Comparison of ENCODE assay signal across 20 cellular contexts in genomic region chr12:30692470-30692869, GRCh38. TPM values are rescaled to one million over a fixed set of nuclear protein-coding genes. Genes with fewer than 3 reads are reported as not detected.
DNase-seq lines count a peak whose midpoint lies in the region; ATAC-seq and TF ChIP-seq lines count a peak whose summit lies in the region.
"Had no signal": no experiment of that assay in that cellular context is flagged by ENCODE, and none has a peak within 500 bp of the region (broad histone marks: within the 10 kb centered on the region; RNA-seq: fewer than 3 reads in every experiment).

No MANE protein-coding gene starts in this region.

- no peak overlapping the region for H3K4me2 ChIP-seq in mesenchymal stem cell (ENCODE audit: low read length, poor library complexity, severe bottlenecking)

- no peak overlapping the region for H3K4ac ChIP-seq in mesenchymal stem cell (ENCODE audit: low read depth in 1 of 2, low read length in 2 of 2)

- no peaks in the 10 kb centered on the region for H3K27me3 ChIP-seq in mesenchymal stem cell (ENCODE audit: control insufficient read depth in 1 of 2, insufficient read depth in 1 of 2, low read length in 2 of 2)
- H3K27me3 ChIP-seq: BE2C, brain microvascular endothelial cell, foreskin keratinocyte, transverse colon had no signal

- in situ Hi-C loops in astrocyte of the spinal cord (cut with HindIII; ENCODE audit: low sequenced_read_pairs): no loop called here

- H3K18ac ChIP-seq in mesenchymal stem cell (ENCODE audit: low read depth in 1 of 2, low read length in 2 of 2): peak overlapping the region in 1 of 2 experiments; percentile 80

- H3K79me1 ChIP-seq in mesenchymal stem cell (replicated peaks; ENCODE audit: low read length, poor library complexity, severe bottlenecking): peaks cover 11% of the 10 kb centered on the region

- H3K9me3 Mint-ChIP-seq in stimulated activated naive B cell treated with anti-CD40 and anti-IgM and Interleukin-4, amounts not matched to agents 10 μg/mL and 1 μg/mL and 100 μg/mL, for 72 hours: no peaks in the 10 kb centered on the region

- peaks cover 0 to 12% of the 10 kb centered on the region in 2 experiments for H3K36me3 ChIP-seq in mesenchymal stem cell (ENCODE audit: control insufficient read depth in 1 of 2, insufficient read depth in 2 of 2, low read depth in 1 of 2, low read length in 2 of 2)
- H3K36me3 ChIP-seq: brain microvascular endothelial cell, lower lobe of right lung, transverse colon had no signal

- H4K91ac ChIP-seq in mesenchymal stem cell (ENCODE audit: low read length): no peak overlapping the region

- H2BK12ac ChIP-seq in mesenchymal stem cell (ENCODE audit: low read length in 2 of 2): no peak overlapping the region

- TF ChIP-seq CTCF in astrocyte of the spinal cord (IDR thresholded peaks at IDR 0.05; ENCODE audit: low read depth, low read length): no peak

- no peaks in the 10 kb centered on the region for H3K9me3 ChIP-seq in mesenchymal stem cell (ENCODE audit: control insufficient read depth, low read length)
- H3K9me3 ChIP-seq: BE2C, lower lobe of right lung, transverse colon had no signal

- no peak overlapping the region for H2BK120ac ChIP-seq in mesenchymal stem cell (ENCODE audit: low read depth, low read length)

- no peak overlapping the region for H2AK5ac ChIP-seq in mesenchymal stem cell (ENCODE audit: low read length, severe bottlenecking)

- no peaks in the 10 kb centered on the region for H3K27me3 Mint-ChIP-seq in stimulated activated naive B cell treated with anti-CD40 and anti-IgM and Interleukin-4, amounts not matched to agents 10 μg/mL and 1 μg/mL and 100 μg/mL, for 72 hours

- H3K23ac ChIP-seq in mesenchymal stem cell (ENCODE audit: low read length in 2 of 2): no peak overlapping the region

- no peak for ATAC-seq in stimulated activated naive B cell treated with anti-CD40 and anti-IgM and Interleukin-4, amounts not matched to agents 10 μg/mL and 1 μg/mL and 100 μg/mL, for 72 hours (replicated peaks)
- no peak for ATAC-seq in HG03280 (IDR thresholded peaks at IDR 0.05; ENCODE audit: unreplicated experiment)
- ATAC-seq: foreskin keratinocyte, HCT116, lower lobe of right lung had no signal

- H3K14ac ChIP-seq in mesenchymal stem cell (ENCODE audit: low read length in 2 of 2): no peak overlapping the region

- H3K36me3 Mint-ChIP-seq in stimulated activated naive B cell treated with anti-CD40 and anti-IgM and Interleukin-4, amounts not matched to agents 10 μg/mL and 1 μg/mL and 100 μg/mL, for 72 hours: peaks cover 0 to 2% of the 10 kb centered on the region in 2 donors

- H3K4me1 Mint-ChIP-seq in stimulated activated naive B cell treated with anti-CD40 and anti-IgM and Interleukin-4, amounts not matched to agents 10 μg/mL and 1 μg/mL and 100 μg/mL, for 72 hours: peaks cover 18 to 48% of the 10 kb centered on the region in 2 donors

- peaks cover 7% of the 10 kb centered on the region for H3K4me1 ChIP-seq in mesenchymal stem cell (ENCODE audit: control insufficient read depth, insufficient read depth, low read depth, low read length)

- WGBS in mesenchymal stem cell: 94% methylated on average over 4 of the region's 5 CpGs

- H2BK15ac ChIP-seq in mesenchymal stem cell (ENCODE audit: low read depth, poor library complexity, severe bottlenecking): no peak overlapping the region

- H2AFZ ChIP-seq in mesenchymal stem cell (ENCODE audit: low read depth, low read length): no peak overlapping the region

- no peak overlapping the region for H3K27ac ChIP-seq in mesenchymal stem cell (ENCODE audit: low read length, poor library complexity, severe bottlenecking)
- H3K27ac ChIP-seq: brain microvascular endothelial cell, foreskin keratinocyte, lower lobe of right lung, SK-N-MC had no signal

- H3K4me3 ChIP-seq in astrocyte of the spinal cord (ENCODE audit: low read depth, low read length) (no peak overlapping the region), mesenchymal stem cell (ENCODE audit: insufficient read depth in 1 of 2, low read depth in 1 of 2, low read length in 2 of 2) (peak overlapping the region in 1 of 2 experiments; percentile 86)
- H3K4me3 ChIP-seq: lower lobe of right lung, SK-N-MC, transverse colon had no signal

- H3K27ac Mint-ChIP-seq in stimulated activated naive B cell treated with anti-CD40 and anti-IgM and Interleukin-4, amounts not matched to agents 10 μg/mL and 1 μg/mL and 100 μg/mL, for 72 hours: no peak overlapping the region

- H3K9ac ChIP-seq in mesenchymal stem cell (ENCODE audit: low read length): peak overlapping the region; percentile 76

- H4K8ac ChIP-seq in mesenchymal stem cell (ENCODE audit: low read length): no peak overlapping the region

- H3K4me3 Mint-ChIP-seq in stimulated activated naive B cell treated with anti-CD40 and anti-IgM and Interleukin-4, amounts not matched to agents 10 μg/mL and 1 μg/mL and 100 μg/mL, for 72 hours: no peak overlapping the region

- H2BK5ac ChIP-seq in mesenchymal stem cell (ENCODE audit: low read depth, low read length, poor library complexity, severe bottlenecking): no peak overlapping the region

- peak; percentile 55 for DNase-seq in AG20443 (ENCODE audit: low spot score)
- DNase-seq in HCEC 1CT: peak; percentile 46
- peak; percentile 31 for DNase-seq in astrocyte of the spinal cord (ENCODE audit: low read depth, low spot score)
- DNase-seq in mesenchymal stem cell: peak; percentile 3
- DNase-seq in stimulated activated naive B cell treated with anti-CD40 and anti-IgM and Interleukin-4, amounts not matched to agents 10 μg/mL and 1 μg/mL and 100 μg/mL, for 72 hours: no peak
- no peak for DNase-seq in activated CD4-positive, alpha-beta T cell treated with anti-CD3 and anti-CD28 coated beads for 4 hours
- DNase-seq in NCI-H748 treated with DMSO at 0.1 percent for 48 hours (lab: John Stamatoyannopoulos, UW): no peak
- DNase-seq: activated effector memory CD4-positive, alpha-beta T cell treated with anti-CD3 and anti-CD28 coated beads, Interleukin-2, amount 50 U/mL, for 16 hours; BE2C; brain microvascular endothelial cell; foreskin keratinocyte; KBM-7; lower lobe of right lung; NCI-H1436; NCI-H345; stimulated activated CD4-positive, alpha-beta T cell treated with anti-CD3 and anti-CD28 coated beads, Interleukin-4, amount 100 ng/mL, for 4 hours; transverse colon had no signal

RNA-seq across cellular contexts. Expression of gene IPO8, which starts 3.2 kb away (rescaled TPM):
- 23.3 TPM for polyA plus RNA-seq in mesenchymal stem cell (2013, experiment 1 of 2)
- 23.0 TPM for polyA plus RNA-seq in mesenchymal stem cell (2013, experiment 2 of 2)

Comparison
In these comparisons a context has a peak if more than half of its experiments do, and no peak if none do; other contexts are left out.
1. DNase-seq: peak in AG20443 (single experiment), HCEC 1CT (single experiment), astrocyte of the spinal cord (single experiment) and mesenchymal stem cell (single experiment); none in stimulated activated naive B cell treated with anti-CD40 and anti-IgM and Interleukin-4, amounts not matched to agents 10 μg/mL and 1 μg/mL and 100 μg/mL, for 72 hours (single experiment), activated CD4-positive, alpha-beta T cell treated with anti-CD3 and anti-CD28 coated beads for 4 hours (0 of 2) and NCI-H748 treated with DMSO at 0.1 percent for 48 hours (single experiment).